ENCODE assay signal across 16 cellular contexts in the genomic region with DNA sequence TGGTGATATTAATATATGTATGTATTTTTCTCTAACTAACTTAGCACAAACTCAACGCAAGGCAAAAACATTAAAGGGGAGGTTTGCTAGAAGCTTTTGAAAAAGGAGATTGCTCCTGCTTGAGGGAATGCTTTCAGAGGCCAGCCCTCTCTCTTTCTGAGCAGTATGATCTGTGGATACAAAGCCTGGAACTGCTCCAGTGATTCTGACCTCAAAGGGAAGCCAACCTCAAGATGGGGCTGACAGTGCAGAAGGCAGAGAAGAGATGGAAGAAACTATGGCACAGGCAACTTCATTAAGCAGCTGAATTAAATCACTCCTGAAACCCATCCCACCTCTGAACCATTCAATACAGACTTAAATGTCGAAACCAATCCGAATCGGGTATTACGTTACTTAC.
DNase-seq lines count a peak whose midpoint lies in the region; ATAC-seq and TF ChIP-seq lines count a peak whose summit lies in the region.
"Had no signal": no experiment of that assay in that cellular context is flagged by ENCODE, and none has a peak within 500 bp of the region (broad histone marks: within the 10 kb centered on the region; RNA-seq: fewer than 3 reads in every experiment).

No MANE protein-coding gene starts in this region.

- no peak overlapping the region for H3K9ac ChIP-seq in PC-3 (ENCODE audit: low read length)

- H2AFZ ChIP-seq in GM23338, result no peak overlapping the region
- H2AFZ ChIP-seq in PC-3 (ENCODE audit: low read length), result no peak overlapping the region
- H2AFZ ChIP-seq: PC-9 had no signal

- H3K27ac Mint-ChIP-seq in GM23338, result no peak overlapping the region
- peak overlapping the region in 4 of 5 experiments; percentile 7 to 77 (median 48) for H3K27ac Mint-ChIP-seq in brain
- H3K27ac Mint-ChIP-seq in nephron, result peak overlapping the region in 2 of 3 experiments; percentile 44 to 72
- H3K27ac Mint-ChIP-seq: CD14-positive monocyte had no signal

- H3K9me3 Mint-ChIP-seq in GM23338, result no peaks in the 10 kb centered on the region
- H3K9me3 Mint-ChIP-seq in brain, result no peaks in the 10 kb centered on the region
- H3K9me3 Mint-ChIP-seq in nephron, result no peaks in the 10 kb centered on the region
- H3K9me3 Mint-ChIP-seq: CD14-positive monocyte had no signal

- no peaks in the 10 kb centered on the region for H3F3A ChIP-seq in GM23338 (replicated peaks; ENCODE audit: low read depth)
- H3F3A ChIP-seq in PC-3 (ENCODE audit: low read length, unreplicated experiment), result no peaks in the 10 kb centered on the region

- TSS peak; percentile 11 for BruUV-seq in PC-3 (replicated peaks; lab: Mats Ljungman, UMichigan)

- peaks cover 3% of the 10 kb centered on the region; the same call in 1 of the 2 replicates for H3K4me1 ChIP-seq in GM23338 (ENCODE audit: insufficient read depth)
- no peaks in the 10 kb centered on the region for H3K4me1 ChIP-seq in PC-3 (ENCODE audit: insufficient read depth, low read length)
- no peaks in the 10 kb centered on the region for H3K4me1 ChIP-seq in SJCRH30

- DNase-seq in GM23338 (ENCODE audit: low spot score) (no peak), PC-3 (no peak), posterior vena cava (ENCODE audit: low spot score) (no peak), D341Med (ENCODE audit: low spot score) (no peak), SJCRH30 (no peak)
- DNase-seq: Caco-2, NCI-H1417 treated with DMSO at 0.1 percent for 48 hours, NCI-H1930, NCI-H2171 treated with DMSO at 0.1 percent for 48 hours, NCI-H748 treated with DMSO at 0.1 percent for 48 hours, PC-9 had no signal

- peak overlapping the region; percentile 27; the same call in 1 of the 2 replicates for H3K27ac ChIP-seq in GM23338 (ENCODE audit: low read depth)
- H3K27ac ChIP-seq in PC-3 (ENCODE audit: low read length), result no peak overlapping the region
- no peak overlapping the region for H3K27ac ChIP-seq in SJCRH30
- H3K27ac ChIP-seq: HL-60, PC-9 had no signal

- H4K20me1 ChIP-seq in GM23338 (replicated peaks; ENCODE audit: insufficient read depth), result peaks cover 5% of the 10 kb centered on the region; the same call in 1 of the 2 replicates
- H4K20me1 ChIP-seq in PC-3 (ENCODE audit: low read length), result no peaks in the 10 kb centered on the region

- H3K4me1 Mint-ChIP-seq in GM23338 (peaks cover 26% of the 10 kb centered on the region), brain (peaks cover 68% of the 10 kb centered on the region), nephron (peaks cover 5% of the 10 kb centered on the region)
- H3K4me1 Mint-ChIP-seq: CD14-positive monocyte had no signal

- no peak overlapping the region for H3K4me2 ChIP-seq in GM23338
- H3K4me2 ChIP-seq in PC-3 (ENCODE audit: low read length), result no peak overlapping the region
- H3K4me2 ChIP-seq: PC-9 had no signal

- H3K9me2 ChIP-seq in GM23338 (ENCODE audit: insufficient read depth), result no peaks in the 10 kb centered on the region
- no peaks in the 10 kb centered on the region for H3K9me2 ChIP-seq in PC-3 (replicated peaks; ENCODE audit: low read length)

- intact Hi-C loops in PC-3 (cut with micrococcal nuclease) (no loop called here), posterior vena cava (cut with DNase I) (no loop called here)

- peaks cover 2% of the 10 kb centered on the region for H3K27me3 Mint-ChIP-seq in GM23338 (ENCODE audit: insufficient read depth, low read depth, poor library complexity)
- H3K27me3 Mint-ChIP-seq in brain, result no peaks in the 10 kb centered on the region
- H3K27me3 Mint-ChIP-seq in nephron (ENCODE audit: low read depth), result no peaks in the 10 kb centered on the region

- H3K9me3 ChIP-seq in PC-3 (ENCODE audit: low read length), result no peaks in the 10 kb centered on the region
- H3K9me3 ChIP-seq in SJCRH30 (replicated peaks), result no peaks in the 10 kb centered on the region
- H3K9me3 ChIP-seq: Caco-2 had no signal

- no peaks in the 10 kb centered on the region for H3K27me3 ChIP-seq in GM23338 (ENCODE audit: insufficient read depth)
- no peaks in the 10 kb centered on the region for H3K27me3 ChIP-seq in PC-3 (ENCODE audit: low read length)
- no peaks in the 10 kb centered on the region for H3K27me3 ChIP-seq in SJCRH30

- ATAC-seq in GM23338, result no peak
- no peak for ATAC-seq in PC-3
- no peak for ATAC-seq in GM18868 (IDR thresholded peaks at IDR 0.05; ENCODE audit: unreplicated experiment)

- H3K36me3 ChIP-seq in GM23338 (ENCODE audit: insufficient read depth) (no peaks in the 10 kb centered on the region), PC-3 (ENCODE audit: low read depth, low read length) (no peaks in the 10 kb centered on the region), SJCRH30 (no peaks in the 10 kb centered on the region)

- CTCF ChIA-PET in PC-3 (lab: Charles Lee), result no interaction called here

- POLR2A ChIA-PET in PC-3 (lab: Charles Lee; ENCODE audit: unreplicated experiment), result interaction anchor here (0.6 kb wide), 2 partner anchors 85 to 141 kb away, joined by 10 to 24 read pairs; no protein-coding TSS in a partner anchor

- peaks cover 4% of the 10 kb centered on the region for H3K79me2 ChIP-seq in GM23338 (replicated peaks; ENCODE audit: insufficient read depth)
- H3K79me2 ChIP-seq in PC-3 (ENCODE audit: low read length), result no peaks in the 10 kb centered on the region

- H3K4me3 Mint-ChIP-seq in GM23338 (no peak overlapping the region), brain (no peak overlapping the region), nephron (no peak overlapping the region)
- H3K4me3 Mint-ChIP-seq: CD14-positive monocyte had no signal

- H3K4me3 ChIP-seq in GM23338 (no peak overlapping the region), PC-3 (ENCODE audit: low read length) (no peak overlapping the region), SJCRH30 (no peak overlapping the region)
- H3K4me3 ChIP-seq: PC-9 had no signal

- no peaks in the 10 kb centered on the region; the same call in 2 of the 3 replicates for H3K36me3 Mint-ChIP-seq in GM23338 (ENCODE audit: low read depth)
- H3K36me3 Mint-ChIP-seq in brain, result peaks cover 30% of the 10 kb centered on the region
- peaks cover 26% of the 10 kb centered on the region for H3K36me3 Mint-ChIP-seq in nephron (ENCODE audit: low read depth)

- TF ChIP-seq CTCF in GM23338 (conservative IDR thresholded peaks at IDR 0.05; ENCODE audit: low read depth in 2 of 2) (no peak), PC-3 (conservative IDR thresholded peaks at IDR 0.05; ENCODE audit: low read depth, low read length) (no peak), brain (conservative IDR thresholded peaks at IDR 0.05) (no peak), nephron (IDR thresholded peaks at IDR 0.05; ENCODE audit: unreplicated experiment in 3 of 3) (no peak)

TF ChIP-seq in GM23338, 12 proteins besides CTCF, POLR2A, EP300 and RAD21:
- TF ChIP-seq EZH2phosphoT487 (IDR thresholded peaks at IDR 0.05; ENCODE audit: unreplicated experiment) (no peak), ZNF331 (CRISPR knock-in tag; IDR thresholded peaks at IDR 0.05; ENCODE audit: low read depth) (no peak), JUNB (IDR thresholded peaks at IDR 0.05; ENCODE audit: unreplicated experiment) (no peak), REST (IDR thresholded peaks at IDR 0.05; ENCODE audit: unreplicated experiment) (no peak), CREB1 (CRISPR knock-in tag; IDR thresholded peaks at IDR 0.05; ENCODE audit: low read depth) (no peak)
